1 cellular context compared by ENCODE assay signal in the genomic region with DNA sequence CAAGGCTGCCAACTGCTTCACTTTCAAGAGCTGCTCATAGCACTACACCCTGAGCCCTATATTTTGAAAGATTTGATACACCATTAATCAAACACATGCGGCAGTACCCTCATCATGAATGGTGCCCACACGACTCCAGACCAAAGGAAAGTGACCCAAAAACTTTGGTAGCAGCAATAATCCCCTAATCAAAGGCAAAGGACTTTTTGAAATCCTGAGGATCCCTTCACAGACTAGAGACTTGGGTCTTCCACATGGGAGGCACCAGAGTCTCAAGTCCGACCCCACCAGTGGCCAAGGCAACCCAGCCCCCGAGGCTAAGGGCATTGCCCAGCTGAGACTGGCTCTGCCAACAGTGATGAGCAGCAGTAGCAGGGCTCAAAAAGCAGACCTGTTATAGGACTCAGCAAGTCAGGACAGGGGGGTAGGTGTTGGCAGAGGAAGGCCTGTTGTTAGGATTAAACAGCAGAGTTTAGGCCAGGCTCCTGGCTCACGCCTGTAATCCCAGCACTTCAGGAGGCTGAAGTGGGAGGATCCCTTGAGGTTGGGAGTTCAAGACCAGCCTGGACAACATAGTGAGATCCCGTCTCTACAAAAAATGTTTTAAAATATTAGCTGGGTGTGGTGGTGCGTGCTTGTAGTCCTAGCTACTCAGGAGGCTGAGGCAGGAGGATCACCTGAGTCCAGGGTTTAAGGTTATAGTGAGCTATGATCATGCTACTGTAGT.
TF ChIP-seq lines count a peak whose summit lies in the region.

No MANE protein-coding gene starts in this region.

TF ChIP-seq in GM12878, 131 proteins besides CTCF, POLR2A, EP300 and RAD21:
- TF ChIP-seq IRF5 (IDR thresholded peaks at IDR 0.05; ENCODE audit: borderline replicate concordance) = no peak
- TF ChIP-seq CHD1 (IDR thresholded peaks at IDR 0.05; ENCODE audit: low read depth, low read length) = no peak
